1 cellular context compared by ENCODE assay signal in the genomic region with DNA sequence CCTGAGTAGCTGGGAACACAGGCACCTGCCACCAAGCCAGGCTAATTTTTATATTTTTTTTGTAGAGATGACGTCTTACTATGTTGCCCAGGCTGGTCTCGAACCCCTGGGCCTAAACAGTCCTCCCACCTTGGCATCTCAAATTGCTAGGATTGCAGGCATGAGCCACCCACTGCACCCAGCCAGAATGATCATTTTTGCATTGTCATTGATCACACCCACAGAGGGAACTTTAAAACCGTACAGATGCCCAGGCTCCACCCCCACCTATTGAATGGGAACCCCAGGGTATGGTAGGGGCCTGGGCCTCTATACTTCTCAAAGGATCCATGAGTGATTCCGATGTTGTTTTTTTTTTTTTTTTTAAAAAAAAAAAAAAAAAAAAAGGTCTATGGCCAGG.
TF ChIP-seq lines count a peak whose summit lies in the region.

No MANE protein-coding gene starts in this region.

TF ChIP-seq in WTC11, 78 proteins besides CTCF, POLR2A, EP300 and RAD21 (continued from another document):
- TF ChIP-seq, protein P1, sequence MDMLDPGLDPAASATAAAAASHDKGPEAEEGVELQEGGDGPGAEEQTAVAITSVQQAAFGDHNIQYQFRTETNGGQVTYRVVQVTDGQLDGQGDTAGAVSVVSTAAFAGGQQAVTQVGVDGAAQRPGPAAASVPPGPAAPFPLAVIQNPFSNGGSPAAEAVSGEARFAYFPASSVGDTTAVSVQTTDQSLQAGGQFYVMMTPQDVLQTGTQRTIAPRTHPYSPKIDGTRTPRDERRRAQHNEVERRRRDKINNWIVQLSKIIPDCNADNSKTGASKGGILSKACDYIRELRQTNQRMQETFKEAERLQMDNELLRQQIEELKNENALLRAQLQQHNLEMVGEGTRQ (CRISPR knock-in tag; IDR thresholded peaks at IDR 0.05) = no peak
- TF ChIP-seq, protein P2, sequence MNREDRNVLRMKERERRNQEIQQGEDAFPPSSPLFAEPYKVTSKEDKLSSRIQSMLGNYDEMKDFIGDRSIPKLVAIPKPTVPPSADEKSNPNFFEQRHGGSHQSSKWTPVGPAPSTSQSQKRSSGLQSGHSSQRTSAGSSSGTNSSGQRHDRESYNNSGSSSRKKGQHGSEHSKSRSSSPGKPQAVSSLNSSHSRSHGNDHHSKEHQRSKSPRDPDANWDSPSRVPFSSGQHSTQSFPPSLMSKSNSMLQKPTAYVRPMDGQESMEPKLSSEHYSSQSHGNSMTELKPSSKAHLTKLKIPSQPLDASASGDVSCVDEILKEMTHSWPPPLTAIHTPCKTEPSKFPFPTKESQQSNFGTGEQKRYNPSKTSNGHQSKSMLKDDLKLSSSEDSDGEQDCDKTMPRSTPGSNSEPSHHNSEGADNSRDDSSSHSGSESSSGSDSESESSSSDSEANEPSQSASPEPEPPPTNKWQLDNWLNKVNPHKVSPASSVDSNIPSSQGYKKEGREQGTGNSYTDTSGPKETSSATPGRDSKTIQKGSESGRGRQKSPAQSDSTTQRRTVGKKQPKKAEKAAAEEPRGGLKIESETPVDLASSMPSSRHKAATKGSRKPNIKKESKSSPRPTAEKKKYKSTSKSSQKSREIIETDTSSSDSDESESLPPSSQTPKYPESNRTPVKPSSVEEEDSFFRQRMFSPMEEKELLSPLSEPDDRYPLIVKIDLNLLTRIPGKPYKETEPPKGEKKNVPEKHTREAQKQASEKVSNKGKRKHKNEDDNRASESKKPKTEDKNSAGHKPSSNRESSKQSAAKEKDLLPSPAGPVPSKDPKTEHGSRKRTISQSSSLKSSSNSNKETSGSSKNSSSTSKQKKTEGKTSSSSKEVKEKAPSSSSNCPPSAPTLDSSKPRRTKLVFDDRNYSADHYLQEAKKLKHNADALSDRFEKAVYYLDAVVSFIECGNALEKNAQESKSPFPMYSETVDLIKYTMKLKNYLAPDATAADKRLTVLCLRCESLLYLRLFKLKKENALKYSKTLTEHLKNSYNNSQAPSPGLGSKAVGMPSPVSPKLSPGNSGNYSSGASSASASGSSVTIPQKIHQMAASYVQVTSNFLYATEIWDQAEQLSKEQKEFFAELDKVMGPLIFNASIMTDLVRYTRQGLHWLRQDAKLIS (CRISPR knock-in tag; IDR thresholded peaks at IDR 0.05; ENCODE audit: borderline replicate concordance) = no peak
- no peak for TF ChIP-seq ZNF317 (CRISPR knock-in tag; IDR thresholded peaks at IDR 0.05; ENCODE audit: borderline replicate concordance, low read depth)
- TF ChIP-seq, protein P3, sequence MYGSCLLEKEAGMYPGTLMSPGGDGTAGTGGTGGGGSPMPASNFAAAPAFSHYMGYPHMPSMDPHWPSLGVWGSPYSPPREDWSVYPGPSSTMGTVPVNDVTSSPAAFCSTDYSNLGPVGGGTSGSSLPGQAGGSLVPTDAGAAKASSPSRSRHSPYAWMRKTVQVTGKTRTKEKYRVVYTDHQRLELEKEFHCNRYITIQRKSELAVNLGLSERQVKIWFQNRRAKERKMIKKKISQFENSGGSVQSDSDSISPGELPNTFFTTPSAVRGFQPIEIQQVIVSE (CRISPR knock-in tag; IDR thresholded peaks at IDR 0.05; ENCODE audit: borderline replicate concordance) = no peak
- no peak for TF ChIP-seq ESRRA (CRISPR knock-in tag; IDR thresholded peaks at IDR 0.05; ENCODE audit: borderline replicate concordance)
- TF ChIP-seq, protein P4, sequence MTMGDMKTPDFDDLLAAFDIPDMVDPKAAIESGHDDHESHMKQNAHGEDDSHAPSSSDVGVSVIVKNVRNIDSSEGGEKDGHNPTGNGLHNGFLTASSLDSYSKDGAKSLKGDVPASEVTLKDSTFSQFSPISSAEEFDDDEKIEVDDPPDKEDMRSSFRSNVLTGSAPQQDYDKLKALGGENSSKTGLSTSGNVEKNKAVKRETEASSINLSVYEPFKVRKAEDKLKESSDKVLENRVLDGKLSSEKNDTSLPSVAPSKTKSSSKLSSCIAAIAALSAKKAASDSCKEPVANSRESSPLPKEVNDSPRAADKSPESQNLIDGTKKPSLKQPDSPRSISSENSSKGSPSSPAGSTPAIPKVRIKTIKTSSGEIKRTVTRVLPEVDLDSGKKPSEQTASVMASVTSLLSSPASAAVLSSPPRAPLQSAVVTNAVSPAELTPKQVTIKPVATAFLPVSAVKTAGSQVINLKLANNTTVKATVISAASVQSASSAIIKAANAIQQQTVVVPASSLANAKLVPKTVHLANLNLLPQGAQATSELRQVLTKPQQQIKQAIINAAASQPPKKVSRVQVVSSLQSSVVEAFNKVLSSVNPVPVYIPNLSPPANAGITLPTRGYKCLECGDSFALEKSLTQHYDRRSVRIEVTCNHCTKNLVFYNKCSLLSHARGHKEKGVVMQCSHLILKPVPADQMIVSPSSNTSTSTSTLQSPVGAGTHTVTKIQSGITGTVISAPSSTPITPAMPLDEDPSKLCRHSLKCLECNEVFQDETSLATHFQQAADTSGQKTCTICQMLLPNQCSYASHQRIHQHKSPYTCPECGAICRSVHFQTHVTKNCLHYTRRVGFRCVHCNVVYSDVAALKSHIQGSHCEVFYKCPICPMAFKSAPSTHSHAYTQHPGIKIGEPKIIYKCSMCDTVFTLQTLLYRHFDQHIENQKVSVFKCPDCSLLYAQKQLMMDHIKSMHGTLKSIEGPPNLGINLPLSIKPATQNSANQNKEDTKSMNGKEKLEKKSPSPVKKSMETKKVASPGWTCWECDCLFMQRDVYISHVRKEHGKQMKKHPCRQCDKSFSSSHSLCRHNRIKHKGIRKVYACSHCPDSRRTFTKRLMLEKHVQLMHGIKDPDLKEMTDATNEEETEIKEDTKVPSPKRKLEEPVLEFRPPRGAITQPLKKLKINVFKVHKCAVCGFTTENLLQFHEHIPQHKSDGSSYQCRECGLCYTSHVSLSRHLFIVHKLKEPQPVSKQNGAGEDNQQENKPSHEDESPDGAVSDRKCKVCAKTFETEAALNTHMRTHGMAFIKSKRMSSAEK (CRISPR knock-in tag; IDR thresholded peaks at IDR 0.05; ENCODE audit: borderline replicate concordance) = no peak
- TF ChIP-seq, protein P5, sequence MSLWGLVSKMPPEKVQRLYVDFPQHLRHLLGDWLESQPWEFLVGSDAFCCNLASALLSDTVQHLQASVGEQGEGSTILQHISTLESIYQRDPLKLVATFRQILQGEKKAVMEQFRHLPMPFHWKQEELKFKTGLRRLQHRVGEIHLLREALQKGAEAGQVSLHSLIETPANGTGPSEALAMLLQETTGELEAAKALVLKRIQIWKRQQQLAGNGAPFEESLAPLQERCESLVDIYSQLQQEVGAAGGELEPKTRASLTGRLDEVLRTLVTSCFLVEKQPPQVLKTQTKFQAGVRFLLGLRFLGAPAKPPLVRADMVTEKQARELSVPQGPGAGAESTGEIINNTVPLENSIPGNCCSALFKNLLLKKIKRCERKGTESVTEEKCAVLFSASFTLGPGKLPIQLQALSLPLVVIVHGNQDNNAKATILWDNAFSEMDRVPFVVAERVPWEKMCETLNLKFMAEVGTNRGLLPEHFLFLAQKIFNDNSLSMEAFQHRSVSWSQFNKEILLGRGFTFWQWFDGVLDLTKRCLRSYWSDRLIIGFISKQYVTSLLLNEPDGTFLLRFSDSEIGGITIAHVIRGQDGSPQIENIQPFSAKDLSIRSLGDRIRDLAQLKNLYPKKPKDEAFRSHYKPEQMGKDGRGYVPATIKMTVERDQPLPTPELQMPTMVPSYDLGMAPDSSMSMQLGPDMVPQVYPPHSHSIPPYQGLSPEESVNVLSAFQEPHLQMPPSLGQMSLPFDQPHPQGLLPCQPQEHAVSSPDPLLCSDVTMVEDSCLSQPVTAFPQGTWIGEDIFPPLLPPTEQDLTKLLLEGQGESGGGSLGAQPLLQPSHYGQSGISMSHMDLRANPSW (CRISPR knock-in tag; conservative IDR thresholded peaks at IDR 0.05; ENCODE audit: low read depth) = no peak
- TF ChIP-seq, protein P6, sequence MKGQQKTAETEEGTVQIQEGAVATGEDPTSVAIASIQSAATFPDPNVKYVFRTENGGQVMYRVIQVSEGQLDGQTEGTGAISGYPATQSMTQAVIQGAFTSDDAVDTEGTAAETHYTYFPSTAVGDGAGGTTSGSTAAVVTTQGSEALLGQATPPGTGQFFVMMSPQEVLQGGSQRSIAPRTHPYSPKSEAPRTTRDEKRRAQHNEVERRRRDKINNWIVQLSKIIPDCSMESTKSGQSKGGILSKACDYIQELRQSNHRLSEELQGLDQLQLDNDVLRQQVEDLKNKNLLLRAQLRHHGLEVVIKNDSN (CRISPR knock-in tag; IDR thresholded peaks at IDR 0.05) = no peak
- TF ChIP-seq, protein P7, sequence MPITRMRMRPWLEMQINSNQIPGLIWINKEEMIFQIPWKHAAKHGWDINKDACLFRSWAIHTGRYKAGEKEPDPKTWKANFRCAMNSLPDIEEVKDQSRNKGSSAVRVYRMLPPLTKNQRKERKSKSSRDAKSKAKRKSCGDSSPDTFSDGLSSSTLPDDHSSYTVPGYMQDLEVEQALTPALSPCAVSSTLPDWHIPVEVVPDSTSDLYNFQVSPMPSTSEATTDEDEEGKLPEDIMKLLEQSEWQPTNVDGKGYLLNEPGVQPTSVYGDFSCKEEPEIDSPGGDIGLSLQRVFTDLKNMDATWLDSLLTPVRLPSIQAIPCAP (CRISPR knock-in tag; IDR thresholded peaks at IDR 0.05) = no peak
- TF ChIP-seq ZNF423 (CRISPR knock-in tag; IDR thresholded peaks at IDR 0.05) = no peak
- no peak for TF ChIP-seq ZNF396 (CRISPR knock-in tag; IDR thresholded peaks at IDR 0.05; ENCODE audit: borderline replicate concordance)
- TF ChIP-seq SMAD3 (CRISPR knock-in tag; IDR thresholded peaks at IDR 0.05; ENCODE audit: borderline replicate concordance) = no peak
